In genomic region chr14:101084436-101084826, GRCh38 we compare ENCODE assay signal across 18 cellular contexts.
DNase-seq lines count a peak whose midpoint lies in the region; ATAC-seq, FAIRE-seq and TF ChIP-seq lines count a peak whose summit lies in the region.
"Had no signal": no experiment of that assay in that cellular context is flagged by ENCODE, and none has a peak within 500 bp of the region (broad histone marks: within the 10 kb centered on the region; RNA-seq: fewer than 3 reads in every experiment).

No MANE protein-coding gene starts in this region.

- ATAC-seq in DND-41 (ENCODE audit: insufficient read depth, low read depth), result no peak
- no peak for ATAC-seq in HG03095 (IDR thresholded peaks at IDR 0.05; ENCODE audit: unreplicated experiment)
- ATAC-seq: CD8-positive, alpha-beta T cell had no signal

- H2AFZ ChIP-seq in DND-41 (ENCODE audit: low read depth, low read length) (no peak overlapping the region), H1 (ENCODE audit: low read length) (0 out of 2 replicates have a peak overlapping the region, but pooled peaks have one; percentile 15)
- H2AFZ ChIP-seq: GM23248 had no signal

- no peak for FAIRE-seq in H1 (lab: Jason Lieb, UNC)
- FAIRE-seq: A549, GM12892, GM18507 had no signal

- no peak overlapping the region for H2BK5ac ChIP-seq in H1 (ENCODE audit: low read depth, low read length)

- H3K27me3 ChIP-seq in DND-41 (ENCODE audit: insufficient read depth, low read length, poor library complexity), result no peaks in the 10 kb centered on the region
- H3K27me3 ChIP-seq in H1 (replicated peaks in 1 of 4; ENCODE audit: control insufficient read depth in 3 of 4, extremely low read depth in 1 of 4, insufficient read depth in 3 of 4, low read length in 3 of 4), result no peaks in the 10 kb centered on the region
- H3K27me3 ChIP-seq in stomach, result peaks cover 0 to 15% (median 3%) of the 10 kb centered on the region in 3 donors
- H3K27me3 ChIP-seq: BLaER1 had no signal

- H3K4me1 ChIP-seq in DND-41 (ENCODE audit: insufficient read depth, low read length), result no peaks in the 10 kb centered on the region
- H3K4me1 ChIP-seq in H1 (replicated peaks in 1 of 4; ENCODE audit: control insufficient read depth in 3 of 4, insufficient read depth in 4 of 4, low read length in 3 of 4), result no peaks in the 10 kb centered on the region; a peak in 1 of 7 replicates
- H3K4me1 ChIP-seq in stomach, result no peaks in the 10 kb centered on the region
- H3K4me1 ChIP-seq: A549 had no signal

- no peaks in the 10 kb centered on the region for H3K9me3 Mint-ChIP-seq in activated CD4-positive, alpha-beta memory T cell treated with anti-CD3 and anti-CD28 coated beads, Interleukin-2, amount 10 ng/mL, durations not matched to agents 7 days and 5 days
- H3K9me3 Mint-ChIP-seq in activated CD4-positive, alpha-beta memory T cell treated with anti-CD3 and anti-CD28 coated beads for 36 hours, result no peaks in the 10 kb centered on the region
- H3K9me3 Mint-ChIP-seq: H9 had no signal

- no peak overlapping the region for H3K18ac ChIP-seq in H1 (ENCODE audit: extremely low read depth, low read length)

- H3K36me3 ChIP-seq in DND-41 (ENCODE audit: insufficient read depth, low read length) (no peaks in the 10 kb centered on the region), H1 (ENCODE audit: control insufficient read depth in 2 of 4, insufficient read depth in 4 of 4, low read length in 3 of 4) (no peaks in the 10 kb centered on the region), stomach (no peaks in the 10 kb centered on the region)
- H3K36me3 ChIP-seq: BLaER1 had no signal

- no peaks in the 10 kb centered on the region; the same call in 1 of the 2 replicates for H3K23me2 ChIP-seq in H1 (ENCODE audit: low read depth, low read length)

- no peak overlapping the region for H3K14ac ChIP-seq in H1 (ENCODE audit: insufficient read length)

- POLR2A ChIA-PET in activated CD4-positive, alpha-beta memory T cell treated with anti-CD3 and anti-CD28 coated beads, Interleukin-2, amount 10 ng/mL, durations not matched to agents 7 days and 5 days (lab: Charles Lee), result no interaction called here
- POLR2A ChIA-PET in activated CD4-positive, alpha-beta memory T cell treated with anti-CD3 and anti-CD28 coated beads for 36 hours (lab: Charles Lee), result no interaction called here
- POLR2A ChIA-PET in H1 (lab: Charles Lee; ENCODE audit: partially characterized antibody), result no interaction called here

- no peak overlapping the region for H2BK20ac ChIP-seq in H1 (ENCODE audit: low read length)

- no peak overlapping the region for H2AK5ac ChIP-seq in H1 (ENCODE audit: low read depth, low read length)

- TF ChIP-seq EP300 in H1 (IDR thresholded peaks at IDR 0.05; ENCODE audit: borderline replicate concordance in 1 of 2, low read depth in 2 of 2, low read length in 2 of 2), result no peak
- no peak for TF ChIP-seq EP300 in stomach (IDR thresholded peaks at IDR 0.05)

- no peak for TF ChIP-seq RAD21 in H1 (IDR thresholded peaks at IDR 0.05 in 1 of 2, conservative IDR thresholded peaks at IDR 0.05 in 1 of 2; ENCODE audit: low read depth in 2 of 2, low read length in 2 of 2)

- CTCF ChIA-PET in activated CD4-positive, alpha-beta memory T cell treated with anti-CD3 and anti-CD28 coated beads, Interleukin-2, amount 10 ng/mL, durations not matched to agents 7 days and 5 days (lab: Charles Lee), result no interaction called here
- CTCF ChIA-PET in activated CD4-positive, alpha-beta memory T cell treated with anti-CD3 and anti-CD28 coated beads for 36 hours (lab: Charles Lee), result no interaction called here
- CTCF ChIA-PET in H1 (lab: Charles Lee; ENCODE audit: partially characterized antibody), result interaction anchor here (0.9 to 3.9 kb wide), 14 partner anchors 8 to 493 kb away, joined by 3 to 14 read pairs (median 3); partner anchors contain the start of gene RTL1

- no peak overlapping the region for H4K91ac ChIP-seq in H1 (replicated peaks; ENCODE audit: insufficient read length, low read length)

- H2BK12ac ChIP-seq in H1 (ENCODE audit: low read depth, low read length), result no peak overlapping the region

- H3K9me3 ChIP-seq in DND-41 (ENCODE audit: insufficient read depth, low read length, severe bottlenecking), result no peaks in the 10 kb centered on the region
- H3K9me3 ChIP-seq in H1 (ENCODE audit: insufficient read depth in 2 of 2, low read depth in 1 of 2, low read length in 1 of 2), result no peaks in the 10 kb centered on the region
- peaks cover 0 to 26% (median 8%) of the 10 kb centered on the region in 4 donors for H3K9me3 ChIP-seq in stomach
- H3K9me3 ChIP-seq: A549 had no signal

- H3K27ac Mint-ChIP-seq in activated CD4-positive, alpha-beta memory T cell treated with anti-CD3 and anti-CD28 coated beads, Interleukin-2, amount 10 ng/mL, durations not matched to agents 7 days and 5 days, result no peak overlapping the region
- no peak overlapping the region for H3K27ac Mint-ChIP-seq in activated CD4-positive, alpha-beta memory T cell treated with anti-CD3 and anti-CD28 coated beads for 36 hours
- H3K27ac Mint-ChIP-seq: CD14-positive monocyte; CD8-positive, alpha-beta T cell; H9 had no signal

- H3K4ac ChIP-seq in H1 (replicated peaks; ENCODE audit: insufficient read length, low read depth, low read length), result no peak overlapping the region

- 74% methylated on average over 6 of the region's 6 CpGs; no CpG with 5 or more reads in 1 of the 2 experiments for WGBS in H1 (ENCODE audit: extremely low coverage in 1 of 2, insufficient coverage in 1 of 2, insufficient read length in 1 of 2, insufficient replicate concordance in 2 of 2, low coverage in 1 of 2, low lambda C conversion rate in 2 of 2, missing lambda C conversion rate in 1 of 2), 2 experiments
- WGBS in stomach, 5 donors, result 87 to 93% (median 91%) methylated on average over 5 to 6 of the region's 6 CpGs

- no peaks in the 10 kb centered on the region for H3K36me3 Mint-ChIP-seq in activated CD4-positive, alpha-beta memory T cell treated with anti-CD3 and anti-CD28 coated beads, Interleukin-2, amount 10 ng/mL, durations not matched to agents 7 days and 5 days (ENCODE audit: low read depth)
- H3K36me3 Mint-ChIP-seq in activated CD4-positive, alpha-beta memory T cell treated with anti-CD3 and anti-CD28 coated beads for 36 hours, result no peaks in the 10 kb centered on the region
- H3K36me3 Mint-ChIP-seq: CD14-positive monocyte; CD8-positive, alpha-beta T cell had no signal

- TF ChIP-seq CTCF in DND-41 (IDR thresholded peaks at IDR 0.05; ENCODE audit: borderline replicate concordance, extremely low read depth, low read length, poor library complexity, severe bottlenecking) (no peak), H1 (IDR thresholded peaks at IDR 0.05; ENCODE audit: control extremely low read depth in 1 of 3, insufficient read depth in 1 of 3, low read depth in 1 of 3, low read length in 3 of 3) (no peak), stomach (IDR thresholded peaks at IDR 0.05) (no peak)

- no peaks in the 10 kb centered on the region for H4K20me1 ChIP-seq in DND-41 (ENCODE audit: insufficient read depth, low read length)
- no peaks in the 10 kb centered on the region for H4K20me1 ChIP-seq in H1 (replicated peaks in 1 of 2; ENCODE audit: control insufficient read depth in 1 of 2, insufficient read depth in 2 of 2, low read length in 2 of 2)
- H4K20me1 ChIP-seq: BLaER1 had no signal

- H3K4me2 ChIP-seq in DND-41 (ENCODE audit: insufficient read depth, low read length), result no peak overlapping the region
- H3K4me2 ChIP-seq in H1 (ENCODE audit: insufficient read depth in 1 of 2, low read depth in 2 of 2, low read length in 2 of 2), result no peak overlapping the region
- H3K4me2 ChIP-seq: A549, BLaER1 had no signal

- no peak overlapping the region for H4K5ac ChIP-seq in H1 (ENCODE audit: insufficient read length, low read depth, low read length)

- H3K4me3 Mint-ChIP-seq in activated CD4-positive, alpha-beta memory T cell treated with anti-CD3 and anti-CD28 coated beads, Interleukin-2, amount 10 ng/mL, durations not matched to agents 7 days and 5 days, result no peak overlapping the region
- no peak overlapping the region for H3K4me3 Mint-ChIP-seq in activated CD4-positive, alpha-beta memory T cell treated with anti-CD3 and anti-CD28 coated beads for 36 hours
- H3K4me3 Mint-ChIP-seq: CD14-positive monocyte; CD8-positive, alpha-beta T cell; H9 had no signal

- H3K27ac ChIP-seq in DND-41 (ENCODE audit: low read length) (no peak overlapping the region), H1 (ENCODE audit: low read depth, low read length) (no peak overlapping the region), stomach (no peak overlapping the region)
- H3K27ac ChIP-seq: 22Rv1, A549, BLaER1, GM23248 had no signal

- H3K4me1 Mint-ChIP-seq in activated CD4-positive, alpha-beta memory T cell treated with anti-CD3 and anti-CD28 coated beads, Interleukin-2, amount 10 ng/mL, durations not matched to agents 7 days and 5 days, result no peaks in the 10 kb centered on the region
- H3K4me1 Mint-ChIP-seq in activated CD4-positive, alpha-beta memory T cell treated with anti-CD3 and anti-CD28 coated beads for 36 hours (ENCODE audit: low read depth), result no peaks in the 10 kb centered on the region
- H3K4me1 Mint-ChIP-seq: CD14-positive monocyte had no signal

- no peak overlapping the region for H3K56ac ChIP-seq in H1 (replicated peaks; ENCODE audit: insufficient read length, low read depth, low read length)

- no peak overlapping the region for H2BK15ac ChIP-seq in H1 (ENCODE audit: low read length)

- H2BK120ac ChIP-seq in H1 (replicated peaks; ENCODE audit: low read depth, low read length), result no peak overlapping the region

- intact Hi-C loops in activated CD4-positive, alpha-beta memory T cell treated with anti-CD3 and anti-CD28 coated beads for 36 hours (cut with micrococcal nuclease), result no loop called here
- intact Hi-C loops in stomach (cut with DNase I; ENCODE audit: low total_unique reads), result no loop called here

- DNase-seq in activated CD4-positive, alpha-beta memory T cell treated with anti-CD3 and anti-CD28 coated beads, Interleukin-2, amount 10 ng/mL, durations not matched to agents 7 days and 5 days, result peak; percentile 11
- no peak for DNase-seq in activated CD4-positive, alpha-beta memory T cell treated with anti-CD3 and anti-CD28 coated beads for 36 hours
- DNase-seq in DND-41, result peak; percentile 1
- no peak for DNase-seq in H1 (ENCODE audit: low read depth in 1 of 2, low spot score in 2 of 2)
- DNase-seq in stomach, result peak; percentile 16
- DNase-seq in pons (ENCODE audit: low spot score), result no peak
- no peak for DNase-seq in DMS 273 (lab: John Stamatoyannopoulos, UW; ENCODE audit: unreplicated experiment)
- DNase-seq: GDM1 had no signal

- peaks cover 17% of the 10 kb centered on the region for H3K27me3 Mint-ChIP-seq in activated CD4-positive, alpha-beta memory T cell treated with anti-CD3 and anti-CD28 coated beads, Interleukin-2, amount 10 ng/mL, durations not matched to agents 7 days and 5 days
- H3K27me3 Mint-ChIP-seq in activated CD4-positive, alpha-beta memory T cell treated with anti-CD3 and anti-CD28 coated beads for 36 hours, result peaks cover 15% of the 10 kb centered on the region

- no peak overlapping the region for H4K8ac ChIP-seq in H1 (ENCODE audit: extremely low read depth, insufficient read depth, low read length)

- H3K23ac ChIP-seq in H1 (ENCODE audit: insufficient read length), result no peak overlapping the region

- H3K79me2 ChIP-seq in DND-41 (ENCODE audit: insufficient read depth, low read length) (no peaks in the 10 kb centered on the region), H1 (ENCODE audit: control insufficient read depth in 1 of 2, insufficient read depth in 2 of 2, low read length in 2 of 2) (no peaks in the 10 kb centered on the region)

- H3K79me1 ChIP-seq in H1 (ENCODE audit: low read depth, low read length), result no peaks in the 10 kb centered on the region

- TF ChIP-seq POLR2A in H1 (IDR thresholded peaks at IDR 0.05; ENCODE audit: control extremely low read depth in 1 of 2, low read depth in 2 of 2, low read length in 2 of 2) (no peak), stomach (IDR thresholded peaks at IDR 0.05) (no peak)

- no peak overlapping the region for H3K9ac ChIP-seq in DND-41 (ENCODE audit: low read depth, low read length)
- no peak overlapping the region for H3K9ac ChIP-seq in H1 (replicated peaks in 1 of 4; ENCODE audit: extremely low read depth in 1 of 4, low read depth in 3 of 4, low read length in 3 of 4)
- H3K9ac ChIP-seq: BLaER1, GM23248 had no signal

- H3K4me3 ChIP-seq in DND-41 (ENCODE audit: low read depth in 1 of 2, low read length in 2 of 2) (no peak overlapping the region), H1 (ENCODE audit: extremely low read depth in 1 of 4, insufficient read depth in 2 of 4, low read depth in 3 of 4, low read length in 4 of 4) (no peak overlapping the region), stomach (no peak overlapping the region)
- H3K4me3 ChIP-seq: A549, BLaER1, GM23248 had no signal

Comparison
In these comparisons a context has a peak if more than half of its experiments do, and no peak if none do; other contexts are left out.
1. DNase-seq: peak in activated CD4-positive, alpha-beta memory T cell treated with anti-CD3 and anti-CD28 coated beads, Interleukin-2, amount 10 ng/mL, durations not matched to agents 7 days and 5 days (single experiment), DND-41 (single experiment) and stomach (single experiment); none in activated CD4-positive, alpha-beta memory T cell treated with anti-CD3 and anti-CD28 coated beads for 36 hours (single experiment), H1 (0 of 2), pons (single experiment) and DMS 273 (single experiment).